In genomic region chr11:30314625-30315024, GRCh38 we compare ENCODE assay signal across 9 cellular contexts. TPM values are rescaled to one million over a fixed set of nuclear protein-coding genes. Genes with fewer than 3 reads are reported as not detected.
DNase-seq lines count a peak whose midpoint lies in the region; ATAC-seq, FAIRE-seq and TF ChIP-seq lines count a peak whose summit lies in the region.
"Had no signal": no experiment of that assay in that cellular context is flagged by ENCODE, and none has a peak within 500 bp of the region (broad histone marks: within the 10 kb centered on the region; RNA-seq: fewer than 3 reads in every experiment).

No MANE protein-coding gene starts in this region.

- CTCF ChIA-PET in A549 (lab: Yijun Ruan, JAX) = interaction anchor here (0.8 to 1.3 kb wide), 4 partner anchors 8 to 55 kb away, joined by 3 to 6 read pairs (median 4); partner anchors contain the start of gene ARL14EP

- TF ChIP-seq RAD21 in A549 (conservative IDR thresholded peaks at IDR 0.05 in 1 of 2, IDR thresholded peaks at IDR 0.05 in 1 of 2) = peak; percentile 28 to 34; a peak in 2 of 5 replicates

- POLR2A ChIA-PET in A549 (lab: Yijun Ruan, JAX) = interaction anchor here (1.0 kb wide), 1 partner anchor 8 kb away, joined by 5 read pairs; the partner anchor contains the start of gene ARL14EP

- H3K36me3 ChIP-seq in SU-DHL-6 (ENCODE audit: low read length) (no peaks in the 10 kb centered on the region), gastroesophageal sphincter (no peaks in the 10 kb centered on the region)

- TF ChIP-seq EP300 in A549 (IDR thresholded peaks at IDR 0.05) = no peak
- TF ChIP-seq EP300 in gastroesophageal sphincter (IDR thresholded peaks at IDR 0.05) = no peak

- DNase-seq in A549 (ENCODE audit: low read depth in 1 of 2, low spot score in 1 of 2) = no peak
- DNase-seq in frontal cortex (ENCODE audit: low spot score in 2 of 2) = no peak
- no peak for DNase-seq in NOMO-1 treated with dmso at 0.1 percent for 144 hours (lab: John Stamatoyannopoulos, UW; ENCODE audit: unreplicated experiment)
- no peak for DNase-seq in SHP77 (lab: John Stamatoyannopoulos, UW)
- DNase-seq: activated naive CD4-positive, alpha-beta T cell treated with Interleukin-2 at 50 U/mL for 16 hours had no signal

- TF ChIP-seq CTCF in A549 (IDR thresholded peaks at IDR 0.05) (peak; percentile 47), GM12872 (IDR thresholded peaks at IDR 0.05; ENCODE audit: insufficient read depth, low read depth, low read length) (peak; percentile 48), SU-DHL-6 (IDR thresholded peaks at IDR 0.05; ENCODE audit: insufficient read depth, low read length, poor library complexity, severe bottlenecking) (peak; percentile 12), gastroesophageal sphincter (IDR thresholded peaks at IDR 0.05) (peak; percentile 23 to 56 (median 37))

- H3K27ac ChIP-seq in A549 (no peak overlapping the region), SU-DHL-6 (ENCODE audit: low read depth, low read length) (no peak overlapping the region), gastroesophageal sphincter (no peak overlapping the region)

- no peak overlapping the region for H3K4me2 ChIP-seq in A549
- H3K4me2 ChIP-seq in SU-DHL-6 (ENCODE audit: low read depth, low read length, poor library complexity, severe bottlenecking) = no peak overlapping the region

- H3K9me2 ChIP-seq in SU-DHL-6 (replicated peaks; ENCODE audit: insufficient read depth, low read length) = no peaks in the 10 kb centered on the region

- H3K9ac ChIP-seq in SU-DHL-6 (ENCODE audit: low read length) = no peak overlapping the region

- TF ChIP-seq POLR2A in A549 (IDR thresholded peaks at IDR 0.05; ENCODE audit: low read length) = no peak
- no peak for TF ChIP-seq POLR2A in gastroesophageal sphincter (IDR thresholded peaks at IDR 0.05)

- H3K27me3 ChIP-seq in SU-DHL-6 (ENCODE audit: low read length) (no peaks in the 10 kb centered on the region), gastroesophageal sphincter (no peaks in the 10 kb centered on the region)

- H2AFZ ChIP-seq in SU-DHL-6 (ENCODE audit: low read depth, low read length, severe bottlenecking) = no peak overlapping the region

- H4K20me1 ChIP-seq in SU-DHL-6 (ENCODE audit: low read depth, low read length) = no peaks in the 10 kb centered on the region

- H3K9me3 ChIP-seq in A549 = 0 out of 3 replicates have a peak, but pooled peaks cover 5% of the 10 kb centered on the region
- H3K9me3 ChIP-seq in SU-DHL-6 (ENCODE audit: insufficient read depth, low read length) = no peaks in the 10 kb centered on the region
- H3K9me3 ChIP-seq in gastroesophageal sphincter = peaks cover 0 to 9% (median 0%) of the 10 kb centered on the region in 3 donors

- H3F3A ChIP-seq in SU-DHL-6 (ENCODE audit: insufficient read depth) = no peaks in the 10 kb centered on the region

- H3K4me1 ChIP-seq in A549 = no peaks in the 10 kb centered on the region
- H3K4me1 ChIP-seq in gastroesophageal sphincter = no peaks in the 10 kb centered on the region

- no peak overlapping the region for H3K4me3 ChIP-seq in A549
- H3K4me3 ChIP-seq in SU-DHL-6 (ENCODE audit: insufficient read depth, low read length, poor library complexity, severe bottlenecking) = no peak overlapping the region
- H3K4me3 ChIP-seq in gastroesophageal sphincter = no peak overlapping the region

- no peak for FAIRE-seq in A549 (lab: Jason Lieb, UNC)
- no peak for FAIRE-seq in frontal cortex (lab: Jason Lieb, UNC)

- ATAC-seq in A549 (no peak), gastroesophageal sphincter (no peak), HG02623 (IDR thresholded peaks at IDR 0.05; ENCODE audit: unreplicated experiment) (no peak)

- no peaks in the 10 kb centered on the region for H3K79me2 ChIP-seq in SU-DHL-6 (ENCODE audit: insufficient read depth, low read length)

TF ChIP-seq in A549, 52 proteins besides CTCF, POLR2A, EP300 and RAD21:
- TF ChIP-seq FOSL2 (IDR thresholded peaks at IDR 0.05) = no peak
- no peak for TF ChIP-seq FOSL2 (CRISPR knock-in tag; IDR thresholded peaks at IDR 0.05)
- peak; percentile 53; the same call in 2 of the 3 replicates for TF ChIP-seq SMC3 (IDR thresholded peaks at IDR 0.05)
TF ChIP-seq in A549: peak in this region for 1.

RNA-seq across cellular contexts. Expression of gene ARL14EP, which starts 8.3 kb away (rescaled TPM):
- polyA plus RNA-seq in A549 (2011; rRNA removed) (44.8 and 58.2 TPM in 2 replicates), A549 (2017; fragmentation: RNase III; extraction: RNeasy Plus Mini Kit Qiagen cat#74134 plus additional on column Dnase treatment) (17.7 to 23.5 TPM (median 20.8 TPM) in 3 replicates)
- polyA plus RNA-seq in A549 (2012; cell fraction: cytosol; rRNA removed) = 5.6 and 6.7 TPM in 2 replicates
- 3.1 and 4.1 TPM in 2 replicates for polyA plus RNA-seq in A549 (2012; cell fraction: nucleus; rRNA removed)
- 10.3 and 10.7 TPM in 2 replicates for polyA minus RNA-seq in A549 (2011; rRNA and poly(A)+ RNA removed)
- total RNA-seq in gastroesophageal sphincter (10 to 100 TPM; 20.7 to 38.8 (median 33.0) TPM), frontal cortex (70.5 TPM)
